Comparison of ENCODE assay signal across 31 cellular contexts in genomic region chr1:163628034-163628773, GRCh38.
"Had no signal": no experiment of that assay in that cellular context is flagged by ENCODE, and none has a peak within 500 bp of the region (broad histone marks: within the 10 kb centered on the region; RNA-seq: fewer than 3 reads in every experiment).

No MANE protein-coding gene starts in this region.

- H3K27me3 Mint-ChIP-seq: progenitor cell of endocrine pancreas; stimulated activated memory B cell treated with anti-CD40 and anti-IgM and Interleukin-4, amounts not matched to agents 10 μg/mL and 1 μg/mL and 100 μg/mL, for 72 hours; type B pancreatic cell had no signal

- H3K27me3 ChIP-seq: neural progenitor cell, ovary, spleen, suprapubic skin, testis, tibial artery, transverse colon, upper lobe of right lung, uterus had no signal

- H3K4me3 Mint-ChIP-seq: naive thymus-derived CD4-positive, alpha-beta T cell; natural killer cell; nephron; neural progenitor cell; stimulated activated memory B cell treated with anti-CD40 and anti-IgM and Interleukin-4, amounts not matched to agents 10 μg/mL and 1 μg/mL and 100 μg/mL, for 72 hours; type B pancreatic cell had no signal

- H3K4me1 ChIP-seq: neural progenitor cell, spleen, suprapubic skin, testis, tibial artery, transverse colon, upper lobe of right lung, uterus had no signal

- H3K4me2 ChIP-seq: neural progenitor cell, smooth muscle cell had no signal

- H3K4me1 Mint-ChIP-seq: naive thymus-derived CD4-positive, alpha-beta T cell; natural killer cell; neural progenitor cell; stimulated activated memory B cell treated with anti-CD40 and anti-IgM and Interleukin-4, amounts not matched to agents 10 μg/mL and 1 μg/mL and 100 μg/mL, for 72 hours had no signal

- H3K9me3 ChIP-seq: ovary, testis had no signal

- H3K79me2 ChIP-seq: parathyroid adenoma had no signal

- H3K27ac Mint-ChIP-seq: naive thymus-derived CD4-positive, alpha-beta T cell; natural killer cell; nephron; neural progenitor cell; progenitor cell of endocrine pancreas; stimulated activated memory B cell treated with anti-CD40 and anti-IgM and Interleukin-4, amounts not matched to agents 10 μg/mL and 1 μg/mL and 100 μg/mL, for 72 hours; type B pancreatic cell had no signal

- ATAC-seq: naive thymus-derived CD4-positive, alpha-beta T cell; natural killer cell; psoas muscle; right cardiac atrium; sciatic nerve; stimulated activated memory B cell treated with anti-CD40 and anti-IgM and Interleukin-4, amounts not matched to agents 10 μg/mL and 1 μg/mL and 100 μg/mL, for 72 hours; stimulated activated naive CD8-positive, alpha-beta T cell treated with anti-CD3 and anti-CD28 coated beads, Interleukin-15, Interleukin-2, amounts not matched to agents 100 U/mL and 50 U/mL, for 24 hours; upper lobe of right lung had no signal

- H3K4me3 ChIP-seq: neural progenitor cell, ovary, psoas muscle, skin epidermis, smooth muscle cell, spleen, suprapubic skin, testis, tibial artery, transverse colon, upper lobe of right lung, uterus had no signal

- H3K36me3 ChIP-seq: ovary, spleen, suprapubic skin, tibial artery, transverse colon, upper lobe of right lung, uterus had no signal

- H3K27ac ChIP-seq: neural progenitor cell, ovary, psoas muscle, skin epidermis, spleen, suprapubic skin, testis, tibial artery, transverse colon, upper lobe of right lung, uterus had no signal

- H3K36me3 Mint-ChIP-seq: natural killer cell; stimulated activated memory B cell treated with anti-CD40 and anti-IgM and Interleukin-4, amounts not matched to agents 10 μg/mL and 1 μg/mL and 100 μg/mL, for 72 hours; type B pancreatic cell had no signal

- H3K9ac ChIP-seq: neural progenitor cell, parathyroid adenoma had no signal

- H2AFZ ChIP-seq: neural progenitor cell, parathyroid adenoma had no signal

- DNase-seq: naive thymus-derived CD4-positive, alpha-beta T cell; natural killer cell; occipital lobe; ovary; posterior cingulate gyrus; psoas muscle; right cardiac atrium; spleen; stimulated activated CD4-positive, alpha-beta T cell treated with anti-CD3 and anti-CD28 coated beads, Interleukin-12 subunit alpha, Interleukin-12 subunit beta, amount 100 ng/mL, for 4 hours; stimulated activated CD4-positive, alpha-beta T cell treated with anti-CD3 and anti-CD28 coated beads, Interleukin-1b, Interleukin-23, amount 100 ng/mL, for 48 hours; stimulated activated CD4-positive, alpha-beta T cell treated with anti-CD3 and anti-CD28 coated beads, Interleukin-4, amount 100 ng/mL, for 1 hour; stimulated activated CD4-positive, alpha-beta T cell treated with anti-CD3 and anti-CD28 coated beads, Interleukin-4, amount 100 ng/mL, for 4 hours; stimulated activated CD8-positive, alpha-beta memory T cell treated with anti-CD3 and anti-CD28 coated beads, Interleukin-4, amount 100 ng/mL, for 48 hours; stimulated activated naive CD4-positive, alpha-beta T cell; stimulated activated naive CD8-positive, alpha-beta T cell treated with anti-CD3 and anti-CD28 coated beads, Interleukin-15, Interleukin-2, amounts not matched to agents 100 U/mL and 50 U/mL, for 24 hours; substantia nigra; testis; tibial artery; transverse colon; upper lobe of right lung; uterus had no signal
